16 cellular contexts compared by ENCODE assay signal in genomic region chr12:11807453-11807852, GRCh38.
DNase-seq lines count a peak whose midpoint lies in the region; FAIRE-seq and TF ChIP-seq lines count a peak whose summit lies in the region.
"Had no signal": no experiment of that assay in that cellular context is flagged by ENCODE, and none has a peak within 500 bp of the region (broad histone marks: within the 10 kb centered on the region; RNA-seq: fewer than 3 reads in every experiment).

No MANE protein-coding gene starts in this region.

- H3K27me3 ChIP-seq in bronchial epithelial cell (ENCODE audit: control insufficient read depth, insufficient read depth, low read length) (no peaks in the 10 kb centered on the region), colonic mucosa (no peaks in the 10 kb centered on the region)
- H3K27me3 ChIP-seq: uterus had no signal

- H3K4me3 ChIP-seq in bronchial epithelial cell (ENCODE audit: low read depth, low read length) (no peak overlapping the region), colonic mucosa (no peak overlapping the region)
- H3K4me3 ChIP-seq: uterus had no signal

- H3K36me3 ChIP-seq in bronchial epithelial cell (ENCODE audit: control insufficient read depth, insufficient read depth, low read length) (no peaks in the 10 kb centered on the region), colonic mucosa (no peaks in the 10 kb centered on the region)
- H3K36me3 ChIP-seq: uterus had no signal

- intact Hi-C loops in colonic mucosa (cut with DNase I): no loop called here

- no peaks in the 10 kb centered on the region for H3K9me3 ChIP-seq in colonic mucosa
- H3K9me3 ChIP-seq: uterus had no signal

- DNase-seq in DMS153 treated with DMSO at 0.1 percent for 48 hours (lab: John Stamatoyannopoulos, UW; ENCODE audit: unreplicated experiment) (peak; percentile 92), NCI-H1092 treated with DMSO at 0.1 percent for 48 hours (lab: John Stamatoyannopoulos, UW) (peak; percentile 53), NCI-H2196 (lab: John Stamatoyannopoulos, UW; ENCODE audit: unreplicated experiment) (peak; percentile 80), bronchial epithelial cell (ENCODE audit: low read depth) (peak; percentile 74), medulla oblongata (ENCODE audit: extremely low spot score) (no peak), colonic mucosa (no peak)
- no peak for DNase-seq in stimulated activated CD4-positive, alpha-beta T cell treated with anti-CD3 and anti-CD28 coated beads, Interleukin-1b, Interleukin-23, amount 100 ng/mL, for 48 hours
- no peak for DNase-seq in effector CD8-positive, alpha-beta T cell (lab: John Stamatoyannopoulos, UW)
- DNase-seq: activated CD4-positive, alpha-beta T cell treated with anti-CD3 and anti-CD28 coated beads, Interleukin-2, amount 10 ng/mL, durations not matched to agents 24 days and 14 days; activated T-cell treated with anti-CD3 and anti-CD28 coated beads, Interleukin-2, amount 50 U/mL, for 1 hour; erythroblast; head of caudate nucleus; Right ventricle myocardium superior; stimulated activated naive CD4-positive, alpha-beta T cell treated with Interleukin-2 at 50 U/mL for 16 hours; T1000; uterus had no signal

- no peak for FAIRE-seq in bronchial epithelial cell (lab: Jason Lieb, UNC)

- H3K9ac ChIP-seq in colonic mucosa (ENCODE audit: low read depth in 2 of 2, low read length in 2 of 2): no peak overlapping the region

- TF ChIP-seq CTCF in bronchial epithelial cell (IDR thresholded peaks at IDR 0.05; ENCODE audit: insufficient read depth, low read length, severe bottlenecking) (no peak), colonic mucosa (IDR thresholded peaks at IDR 0.05) (no peak)

- H3K27ac ChIP-seq in colonic mucosa: no peak overlapping the region
- H3K27ac ChIP-seq: uterus had no signal

- H3K4me1 ChIP-seq in colonic mucosa: peaks cover 8% of the 10 kb centered on the region

Comparison
In these comparisons a context has a peak if more than half of its experiments do, and no peak if none do; other contexts are left out.
1. DNase-seq: peak in DMS153 treated with DMSO at 0.1 percent for 48 hours (single experiment), NCI-H1092 treated with DMSO at 0.1 percent for 48 hours (single experiment), NCI-H2196 (single experiment) and bronchial epithelial cell (single experiment); none in medulla oblongata (single experiment), colonic mucosa (single experiment), stimulated activated CD4-positive, alpha-beta T cell treated with anti-CD3 and anti-CD28 coated beads, Interleukin-1b, Interleukin-23, amount 100 ng/mL, for 48 hours (single experiment) and effector CD8-positive, alpha-beta T cell (single experiment).